Comparison of ENCODE assay signal across 10 cellular contexts in genomic region chr17:40311575-40311974, GRCh38. TPM values are rescaled to one million over a fixed set of nuclear protein-coding genes. Genes with fewer than 3 reads are reported as not detected.
DNase-seq lines count a peak whose midpoint lies in the region; ATAC-seq, FAIRE-seq and TF ChIP-seq lines count a peak whose summit lies in the region.
"Had no signal": no experiment of that assay in that cellular context is flagged by ENCODE, and none has a peak within 500 bp of the region (broad histone marks: within the 10 kb centered on the region; RNA-seq: fewer than 3 reads in every experiment).

No MANE protein-coding gene starts in this region.

- peak overlapping the region; percentile 10 for H3K27ac ChIP-seq in cingulate gyrus (ENCODE audit: low read depth, low read length)

- DNase-seq in BE2C (peak; percentile 61), NCI-H2029 (lab: John Stamatoyannopoulos, UW) (peak; percentile 24), D341Med (ENCODE audit: low spot score) (no peak), GM12892 (ENCODE audit: insufficient read length) (no peak)
- peak in 1 of 10 donors; percentile 34 for DNase-seq in naive thymus-derived CD8-positive, alpha-beta T cell
- DNase-seq: naive B cell had no signal

- H3K27me3 ChIP-seq in BE2C, result no peaks in the 10 kb centered on the region

- POLR2A ChIA-PET in naive thymus-derived CD8-positive, alpha-beta T cell (lab: Charles Lee), result interaction anchor here (0.6 to 28.1 kb wide), 7 partner anchors 15 to 230 kb away, joined by 3 to 458 read pairs (median 7); no protein-coding TSS in a partner anchor

- H3K4me1 ChIP-seq in BE2C, result peaks cover 69% of the 10 kb centered on the region

- no peak for TF ChIP-seq POLR2A in GM12892 (IDR thresholded peaks at IDR 0.05; ENCODE audit: low read depth, low read length)

- no peak for ATAC-seq in naive thymus-derived CD8-positive, alpha-beta T cell
- ATAC-seq in HG03354 (IDR thresholded peaks at IDR 0.05; ENCODE audit: poor library complexity, severe bottlenecking, unreplicated experiment) (no peak), HG03442 (IDR thresholded peaks at IDR 0.05; ENCODE audit: unreplicated experiment) (no peak)

- no peaks in the 10 kb centered on the region for H3K36me3 Mint-ChIP-seq in naive thymus-derived CD8-positive, alpha-beta T cell
- H3K36me3 Mint-ChIP-seq: activated naive CD4-positive, alpha-beta T cell treated with anti-CD3 and anti-CD28 coated beads, Interleukin-2, amount 50 U/mL, for 24 hours; naive B cell had no signal

- H3K9me3 ChIP-seq in BE2C, result no peaks in the 10 kb centered on the region

- TF ChIP-seq CTCF in BE2C (IDR thresholded peaks at IDR 0.05; ENCODE audit: low read depth, low read length), result no peak

- H3K27me3 Mint-ChIP-seq in naive thymus-derived CD8-positive, alpha-beta T cell, result no peaks in the 10 kb centered on the region
- H3K27me3 Mint-ChIP-seq: activated naive CD4-positive, alpha-beta T cell treated with anti-CD3 and anti-CD28 coated beads, Interleukin-2, amount 50 U/mL, for 24 hours; naive B cell had no signal

- peak overlapping the region in 8 of 10 donors; percentile 22 to 83 (median 69) for H3K27ac Mint-ChIP-seq in naive thymus-derived CD8-positive, alpha-beta T cell
- H3K27ac Mint-ChIP-seq: activated naive CD4-positive, alpha-beta T cell treated with anti-CD3 and anti-CD28 coated beads, Interleukin-2, amount 50 U/mL, for 24 hours had no signal

- peaks cover 0 to 38% (median 23%) of the 10 kb centered on the region in 4 donors for H3K4me1 Mint-ChIP-seq in naive thymus-derived CD8-positive, alpha-beta T cell

- no peaks in the 10 kb centered on the region for H3K9me3 Mint-ChIP-seq in naive thymus-derived CD8-positive, alpha-beta T cell
- H3K9me3 Mint-ChIP-seq: activated naive CD4-positive, alpha-beta T cell treated with anti-CD3 and anti-CD28 coated beads, Interleukin-2, amount 50 U/mL, for 24 hours; naive B cell had no signal

- no peaks in the 10 kb centered on the region for H3K36me3 ChIP-seq in BE2C

- peak overlapping the region; percentile 95 for H3K4me3 ChIP-seq in BE2C (ENCODE audit: low read depth, low read length)

- peak overlapping the region in 6 of 10 donors; percentile 42 to 78 (median 52) for H3K4me3 Mint-ChIP-seq in naive thymus-derived CD8-positive, alpha-beta T cell
- H3K4me3 Mint-ChIP-seq: activated naive CD4-positive, alpha-beta T cell treated with anti-CD3 and anti-CD28 coated beads, Interleukin-2, amount 50 U/mL, for 24 hours had no signal

- no peak for FAIRE-seq in GM12892 (lab: Jason Lieb, UNC)

RNA-seq across cellular contexts. Expression of gene RARA, which starts 2.6 kb away (rescaled TPM):
- polyA plus RNA-seq in BE2C (2012; ENCODE audit: insufficient read depth, insufficient read length, low read depth), result 141 TPM
- total RNA-seq in naive thymus-derived CD8-positive, alpha-beta T cell, result 10 to 100 TPM; 39.2 to 39.9 TPM
- polyA plus RNA-seq in naive thymus-derived CD8-positive, alpha-beta T cell, result 10 to 100 TPM in 1 of 3 donors, 1 to 10 TPM in 2; 7.2 to 12.4 (median 9.0) TPM
- polyA plus RNA-seq in GM12892 (2012; ENCODE audit: missing spikeins), result 24.3 TPM

RNA-seq across cellular contexts. Expression of gene CDC6, which starts 23.9 kb away (rescaled TPM):
- 7.1 TPM for polyA plus RNA-seq in BE2C (2012; ENCODE audit: insufficient read depth, insufficient read length, low read depth)
- total RNA-seq in naive thymus-derived CD8-positive, alpha-beta T cell, result 1 to 10 TPM; 1.5 to 1.6 TPM
- under 1 TPM in 1 of 3 donors, not detected in 2; 0.08 TPM for polyA plus RNA-seq in naive thymus-derived CD8-positive, alpha-beta T cell
- 39.5 TPM for polyA plus RNA-seq in GM12892 (2012; ENCODE audit: missing spikeins)

RNA-seq across cellular contexts. Expression of gene GJD3, which starts 53.0 kb away (rescaled TPM):
- 11.3 TPM for polyA plus RNA-seq in BE2C (2012; ENCODE audit: insufficient read depth, insufficient read length, low read depth)
- total RNA-seq in naive thymus-derived CD8-positive, alpha-beta T cell, result not detected
- polyA plus RNA-seq in naive thymus-derived CD8-positive, alpha-beta T cell, result not detected
- polyA plus RNA-seq in GM12892 (2012; ENCODE audit: missing spikeins), result not detected

Comparison
In these comparisons a context has a peak if more than half of its experiments do, and no peak if none do; other contexts are left out.
1. DNase-seq: peak in BE2C (single experiment) and NCI-H2029 (single experiment); none in D341Med (single experiment) and GM12892 (single experiment).